7 cellular contexts compared by ENCODE assay signal in the genomic region with DNA sequence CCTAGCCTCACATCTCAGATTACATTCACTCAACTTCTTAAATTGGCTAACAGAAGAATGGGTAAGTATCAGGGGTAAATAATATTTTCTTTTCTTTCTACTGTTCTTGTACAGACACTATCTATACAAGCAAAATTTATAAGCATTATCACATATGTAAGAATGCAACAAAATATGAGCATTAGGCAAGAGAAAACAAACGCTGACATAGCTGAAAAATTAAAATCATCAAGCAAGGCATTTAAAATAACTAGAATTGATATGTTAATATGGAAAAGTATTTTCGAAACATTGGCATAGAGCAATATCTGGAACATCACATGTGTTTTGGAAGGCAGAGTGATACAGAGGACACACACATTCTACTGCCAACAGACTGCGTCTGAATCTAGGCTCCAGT.
"Had no signal": no experiment of that assay in that cellular context is flagged by ENCODE, and none has a peak within 500 bp of the region (broad histone marks: within the 10 kb centered on the region; RNA-seq: fewer than 3 reads in every experiment).

No MANE protein-coding gene starts in this region.

- H3K4me3 ChIP-seq: GM12878 had no signal

- FAIRE-seq: G401.6, GM12878, GM12891, GM12892, GM18507, GM19239 had no signal

- DNase-seq: GDM1 had no signal

- ATAC-seq: GM12878 had no signal
